In the genomic region with DNA sequence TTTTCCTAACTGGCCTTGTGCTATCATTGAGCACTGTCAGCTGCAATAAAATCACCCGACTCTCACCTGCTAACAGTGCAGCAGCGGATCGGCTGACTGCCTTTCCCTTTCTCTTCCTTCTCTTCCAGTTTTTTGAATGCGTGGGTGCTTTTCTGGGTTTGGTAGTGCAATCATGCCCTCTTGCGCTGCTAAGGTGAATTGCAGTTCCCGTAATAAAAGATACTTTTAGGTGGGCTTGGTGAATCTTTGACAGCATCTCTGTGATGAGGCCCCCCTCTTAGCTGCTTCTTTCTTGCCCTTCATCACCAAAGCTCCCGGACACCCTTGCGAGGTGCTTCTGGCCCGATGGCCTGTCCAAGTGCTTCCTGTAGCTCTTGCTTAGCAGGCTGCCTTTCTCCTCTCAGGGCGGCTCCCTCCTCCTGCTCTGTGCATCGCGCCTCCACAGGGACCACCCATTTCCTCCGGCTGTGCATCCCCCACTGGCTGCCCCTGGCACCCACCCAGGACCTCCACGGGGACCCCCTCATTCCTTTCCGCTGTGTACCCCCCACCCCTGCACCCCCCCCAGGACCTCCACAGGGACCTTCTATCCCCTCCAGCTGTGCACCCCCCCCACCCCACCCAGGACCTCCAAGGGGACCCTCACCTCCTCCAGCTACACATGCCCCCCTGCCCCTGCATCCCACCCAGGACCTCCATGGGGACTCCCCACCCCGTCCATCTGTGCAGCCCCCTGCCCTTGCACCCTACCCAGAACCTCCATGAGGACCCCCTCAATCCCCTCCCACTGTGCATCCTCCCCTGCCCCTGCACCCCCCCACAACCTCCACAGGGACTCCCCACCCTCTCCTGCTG, we compare ENCODE assay signal across 8 cellular contexts. TPM values are rescaled to one million over a fixed set of nuclear protein-coding genes. Genes with fewer than 3 reads are reported as not detected.
DNase-seq lines count a peak whose midpoint lies in the region; ATAC-seq, FAIRE-seq and TF ChIP-seq lines count a peak whose summit lies in the region.

No MANE protein-coding gene starts in this region.

- peak; percentile 42 for ATAC-seq in activated naive CD8-positive, alpha-beta T cell treated with anti-CD3 and anti-CD28 coated beads, Interleukin-2, amount 10 ng/mL, durations not matched to agents 7 days and 5 days (ENCODE audit: low read depth)
- ATAC-seq in HG02970 (IDR thresholded peaks at IDR 0.05; ENCODE audit: low FRiP score, unreplicated experiment): no peak

- H3K27ac ChIP-seq in Karpas-422 (ENCODE audit: low read length): no peak overlapping the region

- peak; percentile 96 for TF ChIP-seq CTCF in D721Med (IDR thresholded peaks at IDR 0.05; ENCODE audit: insufficient read depth, missing control alignments)

- no peak overlapping the region for H2AFZ ChIP-seq in Karpas-422 (ENCODE audit: low read length)

- no peak overlapping the region for H3K4me3 ChIP-seq in Karpas-422 (ENCODE audit: low read length)

- H3K4me3 Mint-ChIP-seq in activated naive CD8-positive, alpha-beta T cell treated with anti-CD3 and anti-CD28 coated beads, Interleukin-2, amount 10 ng/mL, durations not matched to agents 7 days and 5 days: peak overlapping the region; percentile 59

- peaks cover 37% of the 10 kb centered on the region for H3K27me3 Mint-ChIP-seq in activated naive CD8-positive, alpha-beta T cell treated with anti-CD3 and anti-CD28 coated beads, Interleukin-2, amount 10 ng/mL, durations not matched to agents 7 days and 5 days

- no peaks in the 10 kb centered on the region for H3K9me2 ChIP-seq in Karpas-422 (replicated peaks; ENCODE audit: insufficient read depth, low read length)

- no peak overlapping the region for H3K27ac Mint-ChIP-seq in activated naive CD8-positive, alpha-beta T cell treated with anti-CD3 and anti-CD28 coated beads, Interleukin-2, amount 10 ng/mL, durations not matched to agents 7 days and 5 days

- H3K4me1 ChIP-seq in Karpas-422 (ENCODE audit: low read length): peaks cover 27% of the 10 kb centered on the region

- H3K9ac ChIP-seq in Karpas-422 (ENCODE audit: low read length): no peak overlapping the region

- no peaks in the 10 kb centered on the region for H3K36me3 ChIP-seq in Karpas-422 (ENCODE audit: insufficient read depth, low read length)

- no peak for DNase-seq in D721Med (ENCODE audit: insufficient read length, low spot score)
- peak; percentile 81 for DNase-seq in Karpas-422
- peak; percentile 80 for DNase-seq in RKO (ENCODE audit: low spot score)
- DNase-seq in activated naive CD8-positive, alpha-beta T cell treated with anti-CD3 and anti-CD28 coated beads, Interleukin-2, amount 10 ng/mL, durations not matched to agents 7 days and 5 days: peak; percentile 47
- peak; percentile 61 for DNase-seq in glomerular visceral epithelial cell (ENCODE audit: extremely low spot score)
- DNase-seq in pons (ENCODE audit: low spot score): peak; percentile 78
- DNase-seq in islet precursor cell: no peak

- no peak for FAIRE-seq in D721Med (lab: Jason Lieb, UNC)

- no peaks in the 10 kb centered on the region for H3K9me3 ChIP-seq in Karpas-422 (ENCODE audit: low read length)

- peaks cover 6% of the 10 kb centered on the region for H3K4me1 Mint-ChIP-seq in activated naive CD8-positive, alpha-beta T cell treated with anti-CD3 and anti-CD28 coated beads, Interleukin-2, amount 10 ng/mL, durations not matched to agents 7 days and 5 days

- POLR2A ChIA-PET in activated naive CD8-positive, alpha-beta T cell treated with anti-CD3 and anti-CD28 coated beads, Interleukin-2, amount 10 ng/mL, durations not matched to agents 7 days and 5 days (lab: Charles Lee): interaction anchor here (1.0 kb wide), 1 partner anchor 51 kb away, joined by 3 read pairs; no protein-coding TSS in a partner anchor

- H3K27me3 ChIP-seq in Karpas-422 (ENCODE audit: low read length): no peaks in the 10 kb centered on the region

- H3K79me2 ChIP-seq in Karpas-422 (ENCODE audit: low read length): no peaks in the 10 kb centered on the region

- H3K36me3 Mint-ChIP-seq in activated naive CD8-positive, alpha-beta T cell treated with anti-CD3 and anti-CD28 coated beads, Interleukin-2, amount 10 ng/mL, durations not matched to agents 7 days and 5 days: no peaks in the 10 kb centered on the region

- no peaks in the 10 kb centered on the region for H3K9me3 Mint-ChIP-seq in activated naive CD8-positive, alpha-beta T cell treated with anti-CD3 and anti-CD28 coated beads, Interleukin-2, amount 10 ng/mL, durations not matched to agents 7 days and 5 days

- H3K4me2 ChIP-seq in Karpas-422 (ENCODE audit: low read depth, low read length, poor library complexity, severe bottlenecking): no peak overlapping the region

- no peaks in the 10 kb centered on the region for H4K20me1 ChIP-seq in Karpas-422 (ENCODE audit: insufficient read depth, low read depth, low read length)

RNA-seq across cellular contexts. Expression of a gene that starts 50.8 kb away (rescaled TPM):
- 5,091 and 6,020 TPM in 2 replicates for total RNA-seq in Karpas-422 (2014; rRNA removed; shearing (Covaris generic); ENCODE audit: low replicate concordance)
- total RNA-seq in activated naive CD8-positive, alpha-beta T cell treated with anti-CD3 and anti-CD28 coated beads, Interleukin-2, amount 10 ng/mL, durations not matched to agents 7 days and 5 days: 1,000 to 10,000 TPM; 2,162 to 2,195 TPM

Comparison
In these comparisons a context has a peak if more than half of its experiments do, and no peak if none do; other contexts are left out.
1. DNase-seq: peak in Karpas-422 (single experiment), RKO (single experiment), activated naive CD8-positive, alpha-beta T cell treated with anti-CD3 and anti-CD28 coated beads, Interleukin-2, amount 10 ng/mL, durations not matched to agents 7 days and 5 days (single experiment), glomerular visceral epithelial cell (single experiment) and pons (single experiment); none in D721Med (single experiment) and islet precursor cell (single experiment).